In the genomic region with DNA sequence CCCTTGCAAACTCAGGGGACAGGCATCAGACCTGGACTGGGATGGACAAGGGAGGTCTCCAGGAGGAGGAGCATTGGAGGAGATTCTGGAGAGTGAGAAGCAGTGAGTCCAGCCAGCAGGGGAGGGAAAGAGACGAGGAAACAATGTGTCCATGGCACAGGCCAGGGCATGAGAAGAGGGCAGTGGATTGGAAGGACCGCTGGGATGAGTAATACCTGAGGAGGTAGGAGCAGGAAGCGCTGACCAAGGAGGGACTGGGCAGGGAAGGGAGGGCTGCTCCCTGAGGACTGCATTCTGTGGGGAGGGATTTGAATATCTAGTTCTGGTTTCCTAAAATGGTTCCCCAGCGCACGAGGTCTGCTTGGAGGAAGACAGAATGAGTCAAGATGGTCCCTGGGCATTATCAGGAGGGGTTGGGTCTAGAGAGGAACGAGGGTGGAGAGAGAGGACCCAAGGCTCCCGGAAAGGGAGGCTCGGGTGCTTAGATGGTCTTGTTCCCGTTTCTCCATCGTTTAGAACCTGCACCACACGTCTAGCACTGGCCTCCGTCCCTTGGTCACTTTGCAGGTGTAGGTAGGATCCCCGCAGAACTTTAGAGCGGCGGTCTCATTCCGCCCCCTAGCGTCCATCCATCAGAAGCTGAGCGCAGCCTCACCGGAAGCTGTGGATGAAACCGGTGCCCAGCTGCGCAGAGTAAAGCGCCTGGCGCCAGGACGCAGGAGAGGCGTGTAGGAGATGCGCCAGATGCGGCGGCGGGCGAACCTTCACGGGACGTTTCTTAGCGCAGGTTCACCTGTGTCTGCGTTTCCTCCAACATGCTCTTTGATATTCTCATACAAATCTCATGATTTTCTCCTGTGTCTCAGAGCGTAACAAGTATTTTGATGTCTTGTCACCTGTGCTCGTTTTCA, we compare ENCODE assay signal across 8 cellular contexts.
DNase-seq lines count a peak whose midpoint lies in the region; ATAC-seq lines count a peak whose summit lies in the region.

No MANE protein-coding gene starts in this region.

- H3K27me3 Mint-ChIP-seq in activated T-cell treated with anti-CD3 and anti-CD28 coated beads, Interleukin-2, amount 50 U/mL, for 24 hours: no peaks in the 10 kb centered on the region

- H3K27ac Mint-ChIP-seq in activated T-cell treated with anti-CD3 and anti-CD28 coated beads, Interleukin-2, amount 50 U/mL, for 24 hours: no peak overlapping the region

- H3K4me1 Mint-ChIP-seq in activated T-cell treated with anti-CD3 and anti-CD28 coated beads, Interleukin-2, amount 50 U/mL, for 24 hours (ENCODE audit: low read depth): no peaks in the 10 kb centered on the region

- peaks cover 4% of the 10 kb centered on the region for H3K9me3 Mint-ChIP-seq in activated T-cell treated with anti-CD3 and anti-CD28 coated beads, Interleukin-2, amount 50 U/mL, for 24 hours

- no peaks in the 10 kb centered on the region for H3K36me3 Mint-ChIP-seq in activated T-cell treated with anti-CD3 and anti-CD28 coated beads, Interleukin-2, amount 50 U/mL, for 24 hours (ENCODE audit: low read depth)

- DNase-seq in SKM-1 treated with dmso at 0.1 percent for 144 hours (lab: John Stamatoyannopoulos, UW; ENCODE audit: unreplicated experiment): peak; percentile 32
- DNase-seq in SKM-1 (lab: John Stamatoyannopoulos, UW; ENCODE audit: unreplicated experiment): no peak
- DNase-seq in NCI-H1105 treated with DMSO at 0.1 percent for 48 hours (lab: John Stamatoyannopoulos, UW): peak; percentile 61
- DNase-seq in activated T-cell treated with anti-CD3 and anti-CD28 coated beads, Interleukin-2, amount 50 U/mL, for 24 hours: peak; percentile 31
- peak; percentile 5 for DNase-seq in hepatic stellate cell (ENCODE audit: low spot score)
- DNase-seq in stimulated activated CD4-positive, alpha-beta T cell treated with anti-CD3 and anti-CD28 coated beads, Interleukin-2, amount 100 ng/mL, for 24 hours: peak; percentile 18 to 61

- ATAC-seq in HG03378 (IDR thresholded peaks at IDR 0.05; ENCODE audit: unreplicated experiment): no peak
- no peak for ATAC-seq in GM18867 (IDR thresholded peaks at IDR 0.05; ENCODE audit: unreplicated experiment)

- no peak overlapping the region for H3K4me3 Mint-ChIP-seq in activated T-cell treated with anti-CD3 and anti-CD28 coated beads, Interleukin-2, amount 50 U/mL, for 24 hours
